In genomic region chr2:168890006-168890782, GRCh38 we compare ENCODE assay signal across 8 cellular contexts.
DNase-seq lines count a peak whose midpoint lies in the region; ATAC-seq and TF ChIP-seq lines count a peak whose summit lies in the region.

Gene SPC25 (minus strand): TSS chr2:168890430. CDS start chr2:168889519, 911 bp downstream.

- peak; percentile 100 for ATAC-seq in GM19025 (IDR thresholded peaks at IDR 0.05; ENCODE audit: low read depth, unreplicated experiment)
- ATAC-seq in HG03280 (IDR thresholded peaks at IDR 0.05; ENCODE audit: unreplicated experiment): peak; percentile 100
- ATAC-seq in central memory CD8-positive, alpha-beta T cell (replicated peaks; ENCODE audit: extremely low read depth, poor library complexity, severe bottlenecking): peak; percentile 96

- DNase-seq in AG10803 (ENCODE audit: low read depth) (peak; percentile 82), NCI-H446 (lab: John Stamatoyannopoulos, UW) (peak; percentile 80 to 97), islet precursor cell (peak; percentile 97)
- peak; percentile 59 to 66 (median 60) for DNase-seq in activated CD4-positive, CD25-positive, alpha-beta regulatory T cell (lab: John Stamatoyannopoulos, UW)
- DNase-seq in central memory CD8-positive, alpha-beta T cell (ENCODE audit: low spot score in 2 of 2): peak; percentile 80 to 82
- DNase-seq in stimulated activated CD4-positive, alpha-beta T cell treated with anti-CD3 and anti-CD28 coated beads, Interleukin-12 subunit alpha, Interleukin-12 subunit beta, amount 100 ng/mL, for 48 hours (ENCODE audit: low read depth in 2 of 3, low spot score in 1 of 3): peak; percentile 83 to 84 (median 84)

- H3K27me3 Mint-ChIP-seq in central memory CD8-positive, alpha-beta T cell: peaks cover 12% of the 10 kb centered on the region

- H3K9me3 Mint-ChIP-seq in central memory CD8-positive, alpha-beta T cell: no peaks in the 10 kb centered on the region

- peak within 1 kb of the TSS; percentile 86 for H3K4me3 ChIP-seq in AG10803 (ENCODE audit: low read length)

- no peak for TF ChIP-seq CTCF in AG10803 (conservative IDR thresholded peaks at IDR 0.05; ENCODE audit: low read length)

- peaks cover 5% of the 10 kb centered on the region for H3K36me3 Mint-ChIP-seq in central memory CD8-positive, alpha-beta T cell (ENCODE audit: insufficient read depth)

- peak within 1 kb of the TSS; percentile 87 for H3K4me3 Mint-ChIP-seq in central memory CD8-positive, alpha-beta T cell

- H3K27ac Mint-ChIP-seq in central memory CD8-positive, alpha-beta T cell (ENCODE audit: low read depth): peak within 1 kb of the TSS; percentile 83

- peaks cover 10% of the 10 kb centered on the region for H3K4me1 Mint-ChIP-seq in central memory CD8-positive, alpha-beta T cell

Comparison
In these comparisons a context has a peak if more than half of its experiments do, and no peak if none do; other contexts are left out.
1. Peak in every context shown above with its lines: DNase-seq, ATAC-seq and H3K4me3 ChIP-seq.